In the genomic region with DNA sequence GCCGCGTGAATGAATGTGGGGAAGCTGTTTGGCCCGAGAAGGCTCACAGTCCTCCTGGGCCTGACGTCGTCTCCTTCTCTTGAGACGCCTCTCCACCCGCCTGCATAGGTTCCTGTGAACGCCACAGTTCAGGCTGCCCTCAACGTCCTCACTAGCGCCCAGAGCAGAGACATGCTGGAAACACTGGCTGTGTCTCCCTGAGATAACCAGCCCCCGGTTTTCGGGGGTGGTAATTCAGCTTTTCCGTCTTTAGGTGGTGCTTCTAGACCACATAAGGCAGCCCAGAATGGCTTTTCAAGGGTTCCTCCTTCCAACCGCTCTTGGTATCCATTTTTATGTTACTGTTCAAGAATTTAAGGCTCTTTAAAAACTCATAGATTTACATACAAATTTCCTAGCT, we compare ENCODE assay signal across 8 cellular contexts.
DNase-seq lines count a peak whose midpoint lies in the region; ATAC-seq and TF ChIP-seq lines count a peak whose summit lies in the region.

No MANE protein-coding gene starts in this region.

- no peak overlapping the region for H3K4me3 ChIP-seq in body of pancreas
- H3K4me3 ChIP-seq in thyroid gland (replicated peaks in 1 of 3) = no peak overlapping the region

- no peak for TF ChIP-seq POLR2A in body of pancreas (IDR thresholded peaks at IDR 0.05)
- TF ChIP-seq POLR2A in thyroid gland (IDR thresholded peaks at IDR 0.05) = no peak

- DNase-seq in DMS114 treated with DMSO at 0.1 percent for 48 hours (lab: John Stamatoyannopoulos, UW; ENCODE audit: unreplicated experiment) (peak; percentile 80), NCI-H1417 treated with DMSO at 0.1 percent for 48 hours (lab: John Stamatoyannopoulos, UW) (peak; percentile 63), body of pancreas (no peak), inferior parietal cortex (ENCODE audit: extremely low spot score) (peak; percentile 89), thyroid gland (peak; percentile 67 to 70), COLO668 (lab: John Stamatoyannopoulos, UW; ENCODE audit: unreplicated experiment) (no peak), HCEC 1CT (no peak)
- no peak for DNase-seq in activated CD4-positive, CD25-positive, alpha-beta regulatory T cell (lab: John Stamatoyannopoulos, UW)

- no peak for ATAC-seq in body of pancreas

- H3K36me3 ChIP-seq in body of pancreas (replicated peaks in 1 of 2; ENCODE audit: insufficient read depth in 1 of 2, low read depth in 2 of 2) (no peaks in the 10 kb centered on the region), thyroid gland (no peaks in the 10 kb centered on the region)

- H3K9me3 ChIP-seq in body of pancreas (no peaks in the 10 kb centered on the region), thyroid gland (no peaks in the 10 kb centered on the region)

- 8 to 11% methylated on average over 14 of the region's 14 CpGs for WGBS in body of pancreas, 2 donors
- 1 to 2% methylated on average over 13 to 14 of the region's 14 CpGs for WGBS in thyroid gland, 2 donors

- H3K27me3 ChIP-seq in body of pancreas (no peaks in the 10 kb centered on the region), thyroid gland (no peaks in the 10 kb centered on the region)

- TF ChIP-seq CTCF in body of pancreas (IDR thresholded peaks at IDR 0.05) (peak in 4 of 7 experiments; percentile 23 to 35 (median 30)), thyroid gland (IDR thresholded peaks at IDR 0.05) (peak in 5 of 6 experiments; percentile 41 to 88 (median 77))

- H3K4me1 ChIP-seq in body of pancreas (no peaks in the 10 kb centered on the region), thyroid gland (peaks cover 0 to 9% of the 10 kb centered on the region in 2 donors)

- intact Hi-C loops in body of pancreas (cut with DNase I) = no loop called here
- intact Hi-C loops in thyroid gland (cut with DNase I) = no loop called here

- H3K27ac ChIP-seq in body of pancreas (no peak overlapping the region), thyroid gland (no peak overlapping the region)

Comparison
In these comparisons a context has a peak if more than half of its experiments do, and no peak if none do; other contexts are left out.
1. DNase-seq: peak in DMS114 treated with DMSO at 0.1 percent for 48 hours (single experiment), NCI-H1417 treated with DMSO at 0.1 percent for 48 hours (single experiment), inferior parietal cortex (single experiment) and thyroid gland (2 of 2); none in body of pancreas (0 of 4), COLO668 (single experiment), activated CD4-positive, CD25-positive, alpha-beta regulatory T cell (0 of 4) and HCEC 1CT (single experiment).